Comparison of ENCODE assay signal across 8 cellular contexts in the genomic region with DNA sequence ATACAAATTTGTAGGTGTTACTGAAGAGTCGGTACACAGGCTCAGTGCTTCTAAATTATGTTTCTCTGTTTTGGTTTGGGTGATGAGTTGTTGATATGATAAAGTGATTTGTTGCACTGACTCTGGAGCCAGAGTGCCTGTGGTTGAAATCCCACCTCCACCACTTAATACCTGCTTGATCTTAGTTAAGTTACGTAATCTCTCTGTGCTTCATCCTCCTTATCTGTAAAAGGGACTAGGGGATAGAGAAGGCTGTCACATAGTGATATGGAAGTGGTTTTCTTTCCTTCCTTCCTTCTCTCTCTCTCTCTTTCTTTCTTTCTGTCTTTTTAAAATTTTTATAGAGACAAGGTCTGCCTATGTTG. TPM values are rescaled to one million over a fixed set of nuclear protein-coding genes. Genes with fewer than 3 reads are reported as not detected.
DNase-seq lines count a peak whose midpoint lies in the region; ATAC-seq, FAIRE-seq and TF ChIP-seq lines count a peak whose summit lies in the region.

No MANE protein-coding gene starts in this region.

- peaks cover 13% of the 10 kb centered on the region for H3K79me2 ChIP-seq in HepG2 (ENCODE audit: insufficient read depth, low read length)

- no peak for FAIRE-seq in HepG2 (lab: Jason Lieb, UNC)

- H3K9me3 Mint-ChIP-seq in activated CD4-positive, alpha-beta T cell treated with anti-CD3 and anti-CD28 coated beads for 36 hours (ENCODE audit: low read depth), result no peaks in the 10 kb centered on the region
- H3K9me3 Mint-ChIP-seq in activated T-helper 2 cell treated with anti-CD3 and anti-CD28 coated beads, Interferon-gamma antibody, Interleukin-2, Interleukin-4, amounts not matched to agents 10 μg/mL and 5 μg/mL and 100 μg/mL, durations not matched to agents 14 hours and 24 hours and 36 hours, result no peaks in the 10 kb centered on the region

- no peak for TF ChIP-seq EP300 in HepG2 (IDR thresholded peaks at IDR 0.05; ENCODE audit: low read depth in 2 of 2, low read length in 2 of 2)
- no peak for TF ChIP-seq EP300 in HepG2 (CRISPR knock-in tag; IDR thresholded peaks at IDR 0.05; ENCODE audit: borderline replicate concordance)

- POLR2A ChIA-PET in activated CD4-positive, alpha-beta T cell treated with anti-CD3 and anti-CD28 coated beads for 36 hours (lab: Charles Lee), result no interaction called here
- POLR2A ChIA-PET in HepG2 (lab: Yijun Ruan, JAX), result no interaction called here

- peak overlapping the region; percentile 90 for H3K4me2 ChIP-seq in HepG2 (ENCODE audit: low read depth, low read length)

- H2AFZ ChIP-seq in HepG2 (ENCODE audit: low read length), result no peak overlapping the region

- in situ Hi-C loops in HepG2 (cut with HindIII; ENCODE audit: extremely low pct_ligation_motif_present, low pct_unique_long_range_greater_than_20kb), result no loop called here

- ATAC-seq in activated CD4-positive, alpha-beta T cell treated with anti-CD3 and anti-CD28 coated beads for 36 hours, result no peak
- ATAC-seq in HepG2, result no peak
- ATAC-seq in GM18868 (IDR thresholded peaks at IDR 0.05; ENCODE audit: unreplicated experiment), result no peak

- DNase-seq in activated CD4-positive, alpha-beta T cell treated with anti-CD3 and anti-CD28 coated beads for 36 hours, result no peak
- DNase-seq in activated CD4-positive, alpha-beta T cell treated with anti-CD3 and anti-CD28 coated beads, Interleukin-2, amount 50 U/mL, for 4 hours, result no peak
- DNase-seq in activated T-helper 2 cell treated with anti-CD3 and anti-CD28 coated beads, Interferon-gamma antibody, Interleukin-2, Interleukin-4, amounts not matched to agents 10 μg/mL and 5 μg/mL and 100 μg/mL, durations not matched to agents 14 hours and 24 hours and 36 hours (ENCODE audit: low spot score), result no peak
- DNase-seq in HepG2 (ENCODE audit: low spot score), result no peak
- DNase-seq in testis, result no peak
- no peak for DNase-seq in OCI-M1 (lab: John Stamatoyannopoulos, UW)
- no peak for DNase-seq in NCI-H1417 (lab: John Stamatoyannopoulos, UW)

- no peaks in the 10 kb centered on the region for H3K27me3 Mint-ChIP-seq in activated CD4-positive, alpha-beta T cell treated with anti-CD3 and anti-CD28 coated beads for 36 hours
- no peaks in the 10 kb centered on the region for H3K27me3 Mint-ChIP-seq in activated T-helper 2 cell treated with anti-CD3 and anti-CD28 coated beads, Interferon-gamma antibody, Interleukin-2, Interleukin-4, amounts not matched to agents 10 μg/mL and 5 μg/mL and 100 μg/mL, durations not matched to agents 14 hours and 24 hours and 36 hours (ENCODE audit: low read depth)

- H3K4me1 ChIP-seq in HepG2 (ENCODE audit: insufficient read depth, low read length) (peaks cover 29% of the 10 kb centered on the region), testis (peaks cover 10% of the 10 kb centered on the region)

- peaks cover 21% of the 10 kb centered on the region for H3K4me1 Mint-ChIP-seq in activated CD4-positive, alpha-beta T cell treated with anti-CD3 and anti-CD28 coated beads for 36 hours
- H3K4me1 Mint-ChIP-seq in activated T-helper 2 cell treated with anti-CD3 and anti-CD28 coated beads, Interferon-gamma antibody, Interleukin-2, Interleukin-4, amounts not matched to agents 10 μg/mL and 5 μg/mL and 100 μg/mL, durations not matched to agents 14 hours and 24 hours and 36 hours (ENCODE audit: low read depth), result peaks cover 21% of the 10 kb centered on the region

- H3K4me3 ChIP-seq in HepG2 (replicated peaks in 1 of 3; ENCODE audit: insufficient read depth in 1 of 3, low read depth in 2 of 3, low read length in 3 of 3) (peak overlapping the region; percentile 91 to 93 (median 93); a peak in 2 of 6 replicates), testis (peak overlapping the region; percentile 93 to 94)

- no peak for TF ChIP-seq CTCF in HepG2 (CRISPR knock-in tag; IDR thresholded peaks at IDR 0.05)
- TF ChIP-seq CTCF in testis (IDR thresholded peaks at IDR 0.05), result no peak

- H3K36me3 Mint-ChIP-seq in activated CD4-positive, alpha-beta T cell treated with anti-CD3 and anti-CD28 coated beads for 36 hours (ENCODE audit: low read depth), result no peaks in the 10 kb centered on the region
- H3K36me3 Mint-ChIP-seq in activated T-helper 2 cell treated with anti-CD3 and anti-CD28 coated beads, Interferon-gamma antibody, Interleukin-2, Interleukin-4, amounts not matched to agents 10 μg/mL and 5 μg/mL and 100 μg/mL, durations not matched to agents 14 hours and 24 hours and 36 hours (ENCODE audit: low read depth), result peaks cover 7% of the 10 kb centered on the region

- H3K36me3 ChIP-seq in HepG2 (replicated peaks in 1 of 2; ENCODE audit: control insufficient read depth in 1 of 2, insufficient read depth in 2 of 2, low read length in 2 of 2) (peaks cover 0 to 3% of the 10 kb centered on the region in 2 experiments; a peak in 1 of 5 replicates), testis (ENCODE audit: low read depth, missing control alignments) (no peaks in the 10 kb centered on the region)

- H3K27ac Mint-ChIP-seq in activated CD4-positive, alpha-beta T cell treated with anti-CD3 and anti-CD28 coated beads for 36 hours, result peak overlapping the region; percentile 88
- peak overlapping the region; percentile 89 for H3K27ac Mint-ChIP-seq in activated T-helper 2 cell treated with anti-CD3 and anti-CD28 coated beads, Interferon-gamma antibody, Interleukin-2, Interleukin-4, amounts not matched to agents 10 μg/mL and 5 μg/mL and 100 μg/mL, durations not matched to agents 14 hours and 24 hours and 36 hours

- H3K9ac ChIP-seq in HepG2 (ENCODE audit: insufficient read depth, low read depth, low read length), result peak overlapping the region; percentile 94; the same call in 1 of the 2 replicates

- no peaks in the 10 kb centered on the region for H3K9me3 ChIP-seq in HepG2 (ENCODE audit: low read length)
- H3K9me3 ChIP-seq in testis, result no peaks in the 10 kb centered on the region

- H3K27me3 ChIP-seq in HepG2 (ENCODE audit: control insufficient read depth in 1 of 2, insufficient read depth in 2 of 2, low read length in 2 of 2) (no peaks in the 10 kb centered on the region), testis (no peaks in the 10 kb centered on the region)

- no peak for TF ChIP-seq RAD21 in HepG2 (CRISPR knock-in tag; IDR thresholded peaks at IDR 0.05)

- H3K27ac ChIP-seq in HepG2 (ENCODE audit: extremely low read length, insufficient read depth, low read length) (no peak overlapping the region), testis (peak overlapping the region; percentile 81 to 90)

- H3K4me3 Mint-ChIP-seq in activated CD4-positive, alpha-beta T cell treated with anti-CD3 and anti-CD28 coated beads for 36 hours, result peak overlapping the region; percentile 79
- peak overlapping the region; percentile 80 for H3K4me3 Mint-ChIP-seq in activated T-helper 2 cell treated with anti-CD3 and anti-CD28 coated beads, Interferon-gamma antibody, Interleukin-2, Interleukin-4, amounts not matched to agents 10 μg/mL and 5 μg/mL and 100 μg/mL, durations not matched to agents 14 hours and 24 hours and 36 hours (ENCODE audit: low read depth)

- BruUV-seq in HepG2 (replicated peaks; lab: Mats Ljungman, UMichigan), result no TSS peak

- intact Hi-C loops in activated CD4-positive, alpha-beta T cell treated with anti-CD3 and anti-CD28 coated beads for 36 hours (cut with DNase I, micrococcal nuclease), result loop anchor here (2.0 kb wide), 3 partner anchors 52 to 234 kb away; no protein-coding TSS in a partner anchor
- intact Hi-C loops in activated T-helper 2 cell treated with anti-CD3 and anti-CD28 coated beads, Interferon-gamma antibody, Interleukin-2, Interleukin-4, amounts not matched to agents 10 μg/mL and 5 μg/mL and 100 μg/mL, durations not matched to agents 14 hours and 24 hours and 36 hours (cut with micrococcal nuclease), result loop anchor here (2.0 kb wide), 2 partner anchors 54 to 88 kb away; a partner anchor contains a TSS
- intact Hi-C loops in HepG2 (cut with micrococcal nuclease; ENCODE audit: unreplicated experiment) (no loop called here), testis (cut with DNase I; ENCODE audit: low total_unique reads) (no loop called here)

- no peaks in the 10 kb centered on the region; the same call in 1 of the 2 replicates for H4K20me1 ChIP-seq in HepG2 (ENCODE audit: insufficient read depth, low read length)

- 79% methylated on average over 2 of the region's 2 CpGs for WGBS in HepG2 (ENCODE audit: low lambda C conversion rate)
- WGBS in testis, 2 donors, result 44 to 51% methylated on average over 2 of the region's 2 CpGs

- CTCF ChIA-PET in activated CD4-positive, alpha-beta T cell treated with anti-CD3 and anti-CD28 coated beads for 36 hours (lab: Charles Lee), result interaction anchor here (0.6 to 1.8 kb wide), 2 partner anchors 8 to 54 kb away, joined by 3 to 9 read pairs; no protein-coding TSS in a partner anchor
- CTCF ChIA-PET in HepG2 (lab: Yijun Ruan, JAX; ENCODE audit: low intra/inter-chr PET ratio, low total read pairs), result no interaction called here

- TF ChIP-seq POLR2A in HepG2 (IDR thresholded peaks at IDR 0.05; ENCODE audit: insufficient read depth in 1 of 2, low read depth in 2 of 2, low read length in 2 of 2) (no peak), testis (IDR thresholded peaks at IDR 0.05) (no peak)

RNA-seq across cellular contexts. Expression of a gene that starts 0.7 kb away (rescaled TPM):
- total RNA-seq in activated CD4-positive, alpha-beta T cell treated with anti-CD3 and anti-CD28 coated beads for 36 hours, result 10 to 100 TPM; 12.9 to 18.9 TPM
- 25.4 and 25.5 TPM in 2 replicates for total RNA-seq in activated T-helper 2 cell treated with anti-CD3 and anti-CD28 coated beads, Interferon-gamma antibody, Interleukin-2, Interleukin-4, amounts not matched to agents 10 μg/mL and 5 μg/mL and 100 μg/mL, durations not matched to agents 14 hours and 24 hours and 36 hours
- 14.9 and 15.1 TPM in 2 replicates for total RNA-seq in HepG2 (2016; rRNA removed; fragmentation: Illumina TruSeq; extraction: Trizol)
- 1.0 and 1.9 TPM in 2 replicates for total RNA-seq in HepG2 (2016; cell fraction: cytosol; rRNA removed; fragmentation: Illumina TruSeq; extraction: Trizol; ENCODE audit: low read depth)
- total RNA-seq in HepG2 (2016; cell fraction: insoluble cytoplasmic fraction; rRNA removed; fragmentation: Illumina TruSeq; extraction: Trizol), result 14.4 and 15.1 TPM in 2 replicates
- 3.8 and 4.1 TPM in 2 replicates for total RNA-seq in HepG2 (2016; cell fraction: membrane; rRNA removed; fragmentation: Illumina TruSeq; extraction: Trizol)
- total RNA-seq in HepG2 (2016; cell fraction: nucleus; rRNA removed; fragmentation: Illumina TruSeq; extraction: Trizol), result 7.6 and 8.1 TPM in 2 replicates
- 2.9 and 4.2 TPM in 2 replicates for polyA plus RNA-seq in HepG2 (2011; rRNA removed)
- 3.7 and 4.1 TPM in 2 replicates for polyA plus RNA-seq in HepG2 (2011; cell fraction: cytosol; rRNA removed)
- polyA plus RNA-seq in HepG2 (2011; cell fraction: nucleus; rRNA removed), result 3.6 TPM in 2 replicates
- polyA plus RNA-seq in HepG2 (2012), result 4.0 and 4.1 TPM in 2 replicates
- polyA plus RNA-seq in HepG2 (2016; cell fraction: cytosol; fragmentation: Illumina TruSeq; extraction: Trizol; ENCODE audit: low read depth), result 0.47 and 0.53 TPM in 2 replicates
- polyA plus RNA-seq in HepG2 (2016; cell fraction: insoluble cytoplasmic fraction; fragmentation: Illumina TruSeq; extraction: Trizol; ENCODE audit: low read depth), result 9.3 and 10.5 TPM in 2 replicates
- 0.76 and 1.3 TPM in 2 replicates for polyA plus RNA-seq in HepG2 (2016; cell fraction: membrane; fragmentation: Illumina TruSeq; extraction: Trizol; ENCODE audit: low read depth)
- polyA plus RNA-seq in HepG2 (2016; cell fraction: nucleus; fragmentation: Illumina TruSeq; extraction: Trizol; ENCODE audit: insufficient read depth, low read depth), result 5.4 and 6.0 TPM in 2 replicates
- polyA minus RNA-seq in HepG2 (2011; rRNA and poly(A)+ RNA removed; ENCODE audit: low replicate concordance), result 14.1 and 24.9 TPM in 2 replicates
- polyA minus RNA-seq in HepG2 (2011; cell fraction: cytosol; rRNA and poly(A)+ RNA removed), result 5.7 and 6.4 TPM in 2 replicates
- 7.0 and 7.1 TPM in 2 replicates for polyA minus RNA-seq in HepG2 (2011; cell fraction: nucleus; rRNA and poly(A)+ RNA removed)
- 10 to 100 TPM; 19.6 to 23.2 TPM for total RNA-seq in testis
- polyA plus RNA-seq in testis (ENCODE audit: insufficient read depth, low read depth, low replicate concordance), result 9.7 TPM

RNA-seq across cellular contexts. Expression of a gene that starts 8.5 kb away (rescaled TPM):
- 10 to 100 TPM; 16.0 to 21.0 TPM for total RNA-seq in activated CD4-positive, alpha-beta T cell treated with anti-CD3 and anti-CD28 coated beads for 36 hours
- total RNA-seq in activated T-helper 2 cell treated with anti-CD3 and anti-CD28 coated beads, Interferon-gamma antibody, Interleukin-2, Interleukin-4, amounts not matched to agents 10 μg/mL and 5 μg/mL and 100 μg/mL, durations not matched to agents 14 hours and 24 hours and 36 hours, result 19.1 and 25.5 TPM in 2 replicates
- total RNA-seq in HepG2 (2016; rRNA removed; fragmentation: Illumina TruSeq; extraction: Trizol) (8.4 and 10.8 TPM in 2 replicates), testis (10 to 100 TPM; 21.6 to 23.7 TPM)
- total RNA-seq in HepG2 (2016; cell fraction: cytosol; rRNA removed; fragmentation: Illumina TruSeq; extraction: Trizol; ENCODE audit: low read depth), result 5.0 and 5.1 TPM in 2 replicates
- total RNA-seq in HepG2 (2016; cell fraction: insoluble cytoplasmic fraction; rRNA removed; fragmentation: Illumina TruSeq; extraction: Trizol), result 7.3 and 11.0 TPM in 2 replicates
- total RNA-seq in HepG2 (2016; cell fraction: membrane; rRNA removed; fragmentation: Illumina TruSeq; extraction: Trizol), result 3.9 and 4.7 TPM in 2 replicates
- total RNA-seq in HepG2 (2016; cell fraction: nucleus; rRNA removed; fragmentation: Illumina TruSeq; extraction: Trizol), result 13.0 and 14.8 TPM in 2 replicates
- polyA plus RNA-seq in HepG2 (2011; rRNA removed) (16.7 and 16.9 TPM in 2 replicates), testis (ENCODE audit: insufficient read depth, low read depth, low replicate concordance) (20.2 TPM)
- 9.7 and 11.7 TPM in 2 replicates for polyA plus RNA-seq in HepG2 (2011; cell fraction: cytosol; rRNA removed)
- polyA plus RNA-seq in HepG2 (2011; cell fraction: nucleus; rRNA removed), result 13.9 and 18.6 TPM in 2 replicates
- 10.2 and 11.0 TPM in 2 replicates for polyA plus RNA-seq in HepG2 (2012)
- 2.0 and 2.3 TPM in 2 replicates for polyA plus RNA-seq in HepG2 (2016; cell fraction: cytosol; fragmentation: Illumina TruSeq; extraction: Trizol; ENCODE audit: low read depth)
- polyA plus RNA-seq in HepG2 (2016; cell fraction: insoluble cytoplasmic fraction; fragmentation: Illumina TruSeq; extraction: Trizol; ENCODE audit: low read depth), result 11.6 and 13.7 TPM in 2 replicates
- polyA plus RNA-seq in HepG2 (2016; cell fraction: membrane; fragmentation: Illumina TruSeq; extraction: Trizol; ENCODE audit: low read depth), result 4.0 and 4.1 TPM in 2 replicates
- polyA plus RNA-seq in HepG2 (2016; cell fraction: nucleus; fragmentation: Illumina TruSeq; extraction: Trizol; ENCODE audit: insufficient read depth, low read depth), result 17.4 and 19.1 TPM in 2 replicates
- 12.6 and 18.4 TPM in 2 replicates for polyA minus RNA-seq in HepG2 (2011; rRNA and poly(A)+ RNA removed; ENCODE audit: low replicate concordance)
- polyA minus RNA-seq in HepG2 (2011; cell fraction: cytosol; rRNA and poly(A)+ RNA removed), result 6.4 and 6.6 TPM in 2 replicates
- 30.6 and 33.7 TPM in 2 replicates for polyA minus RNA-seq in HepG2 (2011; cell fraction: nucleus; rRNA and poly(A)+ RNA removed)

RNA-seq across cellular contexts. Expression of a gene that starts 55.7 kb away (rescaled TPM):
- total RNA-seq in activated CD4-positive, alpha-beta T cell treated with anti-CD3 and anti-CD28 coated beads for 36 hours, result 10 to 100 TPM; 69.6 to 86.7 TPM
- 71.8 and 74.8 TPM in 2 replicates for total RNA-seq in activated T-helper 2 cell treated with anti-CD3 and anti-CD28 coated beads, Interferon-gamma antibody, Interleukin-2, Interleukin-4, amounts not matched to agents 10 μg/mL and 5 μg/mL and 100 μg/mL, durations not matched to agents 14 hours and 24 hours and 36 hours
- total RNA-seq in HepG2 (2016; rRNA removed; fragmentation: Illumina TruSeq; extraction: Trizol) (13.2 and 17.2 TPM in 2 replicates), testis (10 to 100 TPM; 80.0 to 90.5 TPM)
- 2.0 and 2.5 TPM in 2 replicates for total RNA-seq in HepG2 (2016; cell fraction: cytosol; rRNA removed; fragmentation: Illumina TruSeq; extraction: Trizol; ENCODE audit: low read depth)
- total RNA-seq in HepG2 (2016; cell fraction: insoluble cytoplasmic fraction; rRNA removed; fragmentation: Illumina TruSeq; extraction: Trizol), result 10.9 and 17.8 TPM in 2 replicates
- total RNA-seq in HepG2 (2016; cell fraction: membrane; rRNA removed; fragmentation: Illumina TruSeq; extraction: Trizol), result 7.2 and 8.2 TPM in 2 replicates
- total RNA-seq in HepG2 (2016; cell fraction: nucleus; rRNA removed; fragmentation: Illumina TruSeq; extraction: Trizol), result 16.0 and 18.2 TPM in 2 replicates
- polyA plus RNA-seq in HepG2 (2011; rRNA removed) (45.5 and 52.2 TPM in 2 replicates), testis (ENCODE audit: insufficient read depth, low read depth, low replicate concordance) (64.2 TPM)
- 23.6 and 27.6 TPM in 2 replicates for polyA plus RNA-seq in HepG2 (2011; cell fraction: cytosol; rRNA removed)
- polyA plus RNA-seq in HepG2 (2011; cell fraction: nucleus; rRNA removed), result 182 and 199 TPM in 2 replicates
- polyA plus RNA-seq in HepG2 (2012), result 20.4 and 24.8 TPM in 2 replicates
- polyA plus RNA-seq in HepG2 (2016; cell fraction: cytosol; fragmentation: Illumina TruSeq; extraction: Trizol; ENCODE audit: low read depth), result 2.1 and 2.6 TPM in 2 replicates
- 15.0 and 17.5 TPM in 2 replicates for polyA plus RNA-seq in HepG2 (2016; cell fraction: insoluble cytoplasmic fraction; fragmentation: Illumina TruSeq; extraction: Trizol; ENCODE audit: low read depth)
- polyA plus RNA-seq in HepG2 (2016; cell fraction: membrane; fragmentation: Illumina TruSeq; extraction: Trizol; ENCODE audit: low read depth), result 5.5 and 5.8 TPM in 2 replicates
- polyA plus RNA-seq in HepG2 (2016; cell fraction: nucleus; fragmentation: Illumina TruSeq; extraction: Trizol; ENCODE audit: insufficient read depth, low read depth), result 49.4 and 52.8 TPM in 2 replicates
- 61.4 and 104 TPM in 2 replicates for polyA minus RNA-seq in HepG2 (2011; rRNA and poly(A)+ RNA removed; ENCODE audit: low replicate concordance)
- polyA minus RNA-seq in HepG2 (2011; cell fraction: cytosol; rRNA and poly(A)+ RNA removed), result 17.4 and 19.1 TPM in 2 replicates
- 34.2 and 39.5 TPM in 2 replicates for polyA minus RNA-seq in HepG2 (2011; cell fraction: nucleus; rRNA and poly(A)+ RNA removed)

Comparison
In these comparisons a context has a peak if more than half of its experiments do, and no peak if none do; other contexts are left out.
1. intact Hi-C loops: an anchor here in activated CD4-positive, alpha-beta T cell treated with anti-CD3 and anti-CD28 coated beads for 36 hours (2.0 kb wide) and activated T-helper 2 cell treated with anti-CD3 and anti-CD28 coated beads, Interferon-gamma antibody, Interleukin-2, Interleukin-4, amounts not matched to agents 10 μg/mL and 5 μg/mL and 100 μg/mL, durations not matched to agents 14 hours and 24 hours and 36 hours (2.0 kb wide); none called in HepG2 and testis.